In the genomic region with DNA sequence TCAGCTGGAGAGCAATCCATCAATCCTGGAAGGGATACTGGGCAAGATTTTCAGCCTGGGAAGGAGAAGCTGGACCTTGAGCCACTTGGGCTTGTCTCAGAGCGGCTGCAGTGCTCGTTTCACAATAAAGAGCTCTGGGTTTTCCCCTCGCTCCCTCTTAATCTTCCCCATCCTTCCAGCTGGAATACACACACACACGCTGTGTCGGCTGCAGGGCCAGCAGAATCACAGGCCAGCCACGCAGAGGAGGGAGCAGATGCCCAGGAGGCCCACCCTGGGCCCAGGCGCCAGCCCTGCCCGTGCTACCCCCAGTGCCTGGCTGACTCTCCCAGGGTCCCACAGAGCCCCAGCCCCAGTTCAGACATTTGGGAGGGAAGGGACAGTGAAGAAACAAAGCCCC, we compare ENCODE assay signal across 10 cellular contexts.
A peak's percentile ranks its signal among the peaks of the same experiment; 100 is the strongest.
DNase-seq lines count a peak whose midpoint lies in the region; ATAC-seq and TF ChIP-seq lines count a peak whose summit lies in the region.
"Had no signal": no experiment of that assay in that cellular context is flagged by ENCODE, and none has a peak within 500 bp of the region (broad histone marks: within the 10 kb centered on the region; RNA-seq: fewer than 3 reads in every experiment).

No MANE protein-coding gene starts in this region.

- no peaks in the 10 kb centered on the region for H3K9me3 ChIP-seq in hepatocyte (ENCODE audit: low read depth)
- H3K9me3 ChIP-seq: neutrophil had no signal

- no peaks in the 10 kb centered on the region for H3K27me3 Mint-ChIP-seq in progenitor cell of endocrine pancreas

- H3K27ac ChIP-seq in caudate nucleus (ENCODE audit: low read depth, low read length) (peak overlapping the region; percentile 86), hepatocyte (peak overlapping the region; percentile 94)
- H3K27ac ChIP-seq: neutrophil had no signal

- peaks cover 36% of the 10 kb centered on the region for H3K4me1 Mint-ChIP-seq in progenitor cell of endocrine pancreas (ENCODE audit: low read depth)

- H3K36me3 ChIP-seq in hepatocyte (replicated peaks; ENCODE audit: insufficient read depth, low read depth) = no peaks in the 10 kb centered on the region
- H3K36me3 ChIP-seq: neutrophil had no signal

- peak overlapping the region; percentile 92 for H3K27ac Mint-ChIP-seq in progenitor cell of endocrine pancreas

- H3K9me2 ChIP-seq in hepatocyte (replicated peaks; ENCODE audit: insufficient read depth) = no peaks in the 10 kb centered on the region

- DNase-seq in EH (ENCODE audit: low read depth) = peak; percentile 44
- DNase-seq in caudate nucleus (lab: John Stamatoyannopoulos, UW) = peak in 3 of 61 donors; percentile 14 to 36 (median 28)
- DNase-seq in hepatocyte (ENCODE audit: low spot score) = peak; percentile 71
- DNase-seq in progenitor cell of endocrine pancreas (ENCODE audit: low spot score, unreplicated experiment) = no peak
- no peak for DNase-seq in NCI-H2227 treated with DMSO at 0.1 percent for 48 hours (lab: John Stamatoyannopoulos, UW)
- DNase-seq in stimulated activated CD4-positive, alpha-beta T cell treated with anti-CD3 and anti-CD28 coated beads, Interleukin-2, amount 100 ng/mL, for 48 hours = no peak
- no peak for DNase-seq in COR-L47 (lab: John Stamatoyannopoulos, UW)
- DNase-seq: NCI-H1694 had no signal

- H3K9me3 Mint-ChIP-seq in progenitor cell of endocrine pancreas (ENCODE audit: low read depth) = no peaks in the 10 kb centered on the region

- ATAC-seq in HG03442 (IDR thresholded peaks at IDR 0.05; ENCODE audit: unreplicated experiment) = no peak

- H3K4me2 ChIP-seq in hepatocyte = peak overlapping the region; percentile 75

- H3K4me1 ChIP-seq in hepatocyte (ENCODE audit: insufficient read depth) = peaks cover 36% of the 10 kb centered on the region

- no peaks in the 10 kb centered on the region for H3K27me3 ChIP-seq in hepatocyte
- H3K27me3 ChIP-seq: neutrophil had no signal

- no peak overlapping the region for H2AFZ ChIP-seq in hepatocyte

- TF ChIP-seq CTCF in hepatocyte (IDR thresholded peaks at IDR 0.05; ENCODE audit: poor library complexity) (no peak), progenitor cell of endocrine pancreas (IDR thresholded peaks at IDR 0.05; ENCODE audit: unreplicated experiment) (no peak)

- H3K79me2 ChIP-seq in hepatocyte = peaks cover 40% of the 10 kb centered on the region

- H3K4me3 ChIP-seq in hepatocyte = no peak overlapping the region

- peaks cover 14% of the 10 kb centered on the region for H3K36me3 Mint-ChIP-seq in progenitor cell of endocrine pancreas (ENCODE audit: insufficient read depth)

- no peak overlapping the region for H3K4me3 Mint-ChIP-seq in progenitor cell of endocrine pancreas (ENCODE audit: low read depth)

- 58% methylated on average over 8 of the region's 8 CpGs for WGBS in hepatocyte (ENCODE audit: low lambda C conversion rate, missing lambda C conversion rate)

- no peaks in the 10 kb centered on the region for H4K20me1 ChIP-seq in hepatocyte (ENCODE audit: insufficient read depth, poor library complexity, severe bottlenecking)

Comparison
In these comparisons a context has a peak if more than half of its experiments do, and no peak if none do; other contexts are left out.
1. DNase-seq: peak in EH (single experiment) and hepatocyte (single experiment); none in progenitor cell of endocrine pancreas (single experiment), NCI-H2227 treated with DMSO at 0.1 percent for 48 hours (single experiment), stimulated activated CD4-positive, alpha-beta T cell treated with anti-CD3 and anti-CD28 coated beads, Interleukin-2, amount 100 ng/mL, for 48 hours (0 of 2) and COR-L47 (single experiment).